ENCODE assay signal across 10 cellular contexts in the genomic region with DNA sequence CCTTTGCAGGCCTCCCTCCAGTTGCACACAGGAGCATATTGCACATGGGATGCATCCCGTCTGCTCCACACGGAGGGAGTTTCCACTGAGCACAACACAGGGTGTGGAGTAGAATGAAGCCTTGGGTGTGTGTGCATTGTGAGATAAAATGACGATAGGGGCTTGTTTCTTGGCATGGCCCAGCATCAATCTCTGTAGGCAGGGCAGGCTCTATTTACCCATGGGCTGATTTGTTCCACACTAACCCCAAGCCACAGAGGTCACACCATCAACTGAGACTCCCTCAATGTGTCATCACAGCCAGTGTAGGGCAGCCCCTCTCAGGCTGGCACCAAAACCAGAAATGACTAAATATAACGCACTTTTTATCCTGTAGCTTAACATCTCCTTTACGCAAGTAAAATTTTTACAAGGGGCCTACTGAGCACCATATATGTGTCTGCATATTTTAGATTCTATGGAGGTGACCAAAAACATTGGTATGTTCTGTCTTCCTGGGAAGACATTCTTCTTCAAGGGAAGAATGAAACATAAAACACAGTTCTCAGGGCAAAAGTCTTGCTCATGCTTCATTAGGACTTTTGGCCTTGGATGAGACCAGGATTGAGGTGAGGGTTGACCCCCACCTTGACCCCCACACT. TPM values are rescaled to one million over a fixed set of nuclear protein-coding genes. Genes with fewer than 3 reads are reported as not detected.
DNase-seq lines count a peak whose midpoint lies in the region; ATAC-seq, FAIRE-seq and TF ChIP-seq lines count a peak whose summit lies in the region.
"Had no signal": no experiment of that assay in that cellular context is flagged by ENCODE, and none has a peak within 500 bp of the region (broad histone marks: within the 10 kb centered on the region; RNA-seq: fewer than 3 reads in every experiment).

No MANE protein-coding gene starts in this region.

- no peak overlapping the region for H3K14ac ChIP-seq in mesenchymal stem cell (ENCODE audit: low read length in 2 of 2)

- H3K4me3 Mint-ChIP-seq in astrocyte (ENCODE audit: unreplicated experiment) = no peak overlapping the region
- H3K4me3 Mint-ChIP-seq in endothelial cell (ENCODE audit: unreplicated experiment) = no peak overlapping the region
- no peak overlapping the region for H3K4me3 Mint-ChIP-seq in glutamatergic neuron (ENCODE audit: unreplicated experiment)
- H3K4me3 Mint-ChIP-seq: type B pancreatic cell had no signal

- no peak overlapping the region for H2BK120ac ChIP-seq in mesenchymal stem cell (ENCODE audit: low read depth, low read length)

- H3K27ac ChIP-seq in astrocyte (ENCODE audit: low read depth, low read length) = peak overlapping the region; percentile 87
- peak overlapping the region; percentile 97 for H3K27ac ChIP-seq in mesenchymal stem cell (ENCODE audit: low read length, poor library complexity, severe bottlenecking)
- no peak overlapping the region for H3K27ac ChIP-seq in tibial nerve

- DNase-seq in AG08396 (ENCODE audit: low spot score) = peak; percentile 57
- peak; percentile 91 for DNase-seq in HS-27A (ENCODE audit: low read depth)
- peak; percentile 96 for DNase-seq in astrocyte (ENCODE audit: low read depth)
- DNase-seq in mesenchymal stem cell = peak; percentile 86
- no peak for DNase-seq in endothelial cell (ENCODE audit: low spot score)
- no peak for DNase-seq in tibial nerve (ENCODE audit: low spot score in 2 of 2)
- no peak for DNase-seq in glutamatergic neuron
- DNase-seq: DMS53 had no signal

- H4K8ac ChIP-seq in mesenchymal stem cell (ENCODE audit: low read length) = peak overlapping the region; percentile 38

- H3K4me2 ChIP-seq in astrocyte (ENCODE audit: low read length) (peak overlapping the region; percentile 73), mesenchymal stem cell (ENCODE audit: low read length, poor library complexity, severe bottlenecking) (peak overlapping the region; percentile 16)

- H2BK5ac ChIP-seq in mesenchymal stem cell (ENCODE audit: low read depth, low read length, poor library complexity, severe bottlenecking) = peak overlapping the region; percentile 97

- peaks cover 22% of the 10 kb centered on the region for H3K4me1 ChIP-seq in astrocyte (ENCODE audit: insufficient read depth, low read length)
- peaks cover 11% of the 10 kb centered on the region for H3K4me1 ChIP-seq in mesenchymal stem cell (ENCODE audit: control insufficient read depth, insufficient read depth, low read depth, low read length)
- no peaks in the 10 kb centered on the region for H3K4me1 ChIP-seq in tibial nerve

- no peaks in the 10 kb centered on the region for H4K20me1 ChIP-seq in astrocyte (ENCODE audit: insufficient read depth, low read length)

- no peaks in the 10 kb centered on the region for H3K79me2 ChIP-seq in astrocyte (ENCODE audit: insufficient read depth, low read length)

- H3K36me3 Mint-ChIP-seq in astrocyte (ENCODE audit: low read depth, unreplicated experiment) (no peaks in the 10 kb centered on the region), endothelial cell (ENCODE audit: low read depth, unreplicated experiment) (no peaks in the 10 kb centered on the region), glutamatergic neuron (ENCODE audit: unreplicated experiment) (no peaks in the 10 kb centered on the region)
- H3K36me3 Mint-ChIP-seq: type B pancreatic cell had no signal

- no peak overlapping the region for H3K23ac ChIP-seq in mesenchymal stem cell (ENCODE audit: low read length in 2 of 2)

- WGBS in mesenchymal stem cell = 9% methylated on average over 4 of the region's 5 CpGs
- 60 to 77% methylated on average over 5 of the region's 5 CpGs for WGBS in tibial nerve, 2 donors

- H3K4ac ChIP-seq in mesenchymal stem cell (ENCODE audit: low read depth in 1 of 2, low read length in 2 of 2) = no peak overlapping the region

- no peak for ATAC-seq in GM18861 (IDR thresholded peaks at IDR 0.05; ENCODE audit: unreplicated experiment)

- H3K36me3 ChIP-seq in astrocyte (ENCODE audit: insufficient read depth, low read length) (no peaks in the 10 kb centered on the region), mesenchymal stem cell (ENCODE audit: control insufficient read depth in 1 of 2, insufficient read depth in 2 of 2, low read depth in 1 of 2, low read length in 2 of 2) (no peaks in the 10 kb centered on the region), tibial nerve (no peaks in the 10 kb centered on the region)

- TF ChIP-seq CTCF in astrocyte (IDR thresholded peaks at IDR 0.05; ENCODE audit: insufficient read depth, low read depth, low read length) (no peak), endothelial cell (IDR thresholded peaks at IDR 0.05; ENCODE audit: unreplicated experiment) (no peak), tibial nerve (IDR thresholded peaks at IDR 0.05) (no peak), glutamatergic neuron (IDR thresholded peaks at IDR 0.05; ENCODE audit: partially characterized antibody, unreplicated experiment) (no peak)

- H2AK5ac ChIP-seq in mesenchymal stem cell (ENCODE audit: low read length, severe bottlenecking) = no peak overlapping the region

- no peak for TF ChIP-seq POLR2A in tibial nerve (IDR thresholded peaks at IDR 0.05)

- FAIRE-seq in astrocyte (lab: Jason Lieb, UNC) = peak; percentile 97

- H3K4me1 Mint-ChIP-seq in astrocyte (ENCODE audit: low read depth, unreplicated experiment) (peaks cover 52% of the 10 kb centered on the region), endothelial cell (ENCODE audit: unreplicated experiment) (no peaks in the 10 kb centered on the region), glutamatergic neuron (ENCODE audit: low read depth, unreplicated experiment) (peaks cover 9% of the 10 kb centered on the region)

- H3K9ac ChIP-seq in astrocyte (ENCODE audit: low read length) = peak overlapping the region; percentile 72
- no peak overlapping the region for H3K9ac ChIP-seq in mesenchymal stem cell (ENCODE audit: low read length)

- H4K91ac ChIP-seq in mesenchymal stem cell (ENCODE audit: low read length) = peak overlapping the region; percentile 71

- peak overlapping the region in 1 of 2 experiments; percentile 29 for H2BK12ac ChIP-seq in mesenchymal stem cell (ENCODE audit: low read length in 2 of 2)

- peak overlapping the region in 1 of 2 experiments; percentile 71 for H3K18ac ChIP-seq in mesenchymal stem cell (ENCODE audit: low read depth in 1 of 2, low read length in 2 of 2)

- H3K27me3 ChIP-seq in astrocyte (ENCODE audit: insufficient read depth, low read length) (no peaks in the 10 kb centered on the region), mesenchymal stem cell (ENCODE audit: control insufficient read depth in 1 of 2, insufficient read depth in 1 of 2, low read length in 2 of 2) (peaks cover 0 to 8% of the 10 kb centered on the region in 2 experiments), tibial nerve (no peaks in the 10 kb centered on the region)

- H3K9me3 ChIP-seq in astrocyte (ENCODE audit: insufficient read depth, low read depth, low read length) (no peaks in the 10 kb centered on the region), mesenchymal stem cell (ENCODE audit: control insufficient read depth, low read length) (no peaks in the 10 kb centered on the region), tibial nerve (no peaks in the 10 kb centered on the region)

- H3K9me3 Mint-ChIP-seq in astrocyte (ENCODE audit: unreplicated experiment) (no peaks in the 10 kb centered on the region), endothelial cell (ENCODE audit: unreplicated experiment) (no peaks in the 10 kb centered on the region), glutamatergic neuron (ENCODE audit: unreplicated experiment) (no peaks in the 10 kb centered on the region)
- H3K9me3 Mint-ChIP-seq: type B pancreatic cell had no signal

- H2BK15ac ChIP-seq in mesenchymal stem cell (ENCODE audit: low read depth, poor library complexity, severe bottlenecking) = no peak overlapping the region

- peak overlapping the region; percentile 99 for H3K27ac Mint-ChIP-seq in astrocyte (ENCODE audit: unreplicated experiment)
- H3K27ac Mint-ChIP-seq in endothelial cell (ENCODE audit: unreplicated experiment) = no peak overlapping the region
- no peak overlapping the region for H3K27ac Mint-ChIP-seq in glutamatergic neuron (ENCODE audit: unreplicated experiment)
- H3K27ac Mint-ChIP-seq: type B pancreatic cell had no signal

- no peak for TF ChIP-seq EP300 in tibial nerve (IDR thresholded peaks at IDR 0.05)

- H2AFZ ChIP-seq in astrocyte (ENCODE audit: low read depth, low read length) (no peak overlapping the region), mesenchymal stem cell (ENCODE audit: low read depth, low read length) (no peak overlapping the region)

- H3K27me3 Mint-ChIP-seq in astrocyte (ENCODE audit: low read depth, unreplicated experiment) (no peaks in the 10 kb centered on the region), endothelial cell (ENCODE audit: unreplicated experiment) (peaks cover 2% of the 10 kb centered on the region), glutamatergic neuron (ENCODE audit: unreplicated experiment) (no peaks in the 10 kb centered on the region)

- no peak overlapping the region for H3K4me3 ChIP-seq in astrocyte (ENCODE audit: insufficient read depth, low read depth, low read length)
- no peak overlapping the region for H3K4me3 ChIP-seq in mesenchymal stem cell (ENCODE audit: insufficient read depth in 1 of 2, low read depth in 1 of 2, low read length in 2 of 2)
- H3K4me3 ChIP-seq in tibial nerve = no peak overlapping the region

- no peaks in the 10 kb centered on the region for H3K79me1 ChIP-seq in mesenchymal stem cell (replicated peaks; ENCODE audit: low read length, poor library complexity, severe bottlenecking)

RNA-seq across cellular contexts. Expression of a gene that starts 2.7 kb away (rescaled TPM):
- total RNA-seq in astrocyte (not detected in 2 replicates), endothelial cell (ENCODE audit: unreplicated experiment) (not detected), tibial nerve (not detected), glutamatergic neuron (ENCODE audit: unreplicated experiment) (not detected)
- not detected for polyA plus RNA-seq in mesenchymal stem cell (2013, experiment 1 of 2)
- not detected for polyA plus RNA-seq in mesenchymal stem cell (2013, experiment 2 of 2)

RNA-seq across cellular contexts. Expression of a gene that starts 19.0 kb away (rescaled TPM):
- total RNA-seq in astrocyte = not detected in 2 replicates
- polyA plus RNA-seq in mesenchymal stem cell (2013, experiment 1 of 2) = not detected
- not detected for polyA plus RNA-seq in mesenchymal stem cell (2013, experiment 2 of 2)
- 0.36 TPM for total RNA-seq in endothelial cell (ENCODE audit: unreplicated experiment)
- not detected for total RNA-seq in tibial nerve
- total RNA-seq in glutamatergic neuron (ENCODE audit: unreplicated experiment) = not detected

RNA-seq across cellular contexts. Expression of a gene that starts 41.3 kb away (rescaled TPM):
- total RNA-seq in astrocyte (67.8 and 71.7 TPM in 2 replicates), endothelial cell (ENCODE audit: unreplicated experiment) (7.5 TPM), tibial nerve (10 to 100 TPM; 53.7 to 69.0 (median 59.3) TPM), glutamatergic neuron (ENCODE audit: unreplicated experiment) (26.7 TPM)
- 385 TPM for polyA plus RNA-seq in mesenchymal stem cell (2013, experiment 1 of 2)
- polyA plus RNA-seq in mesenchymal stem cell (2013, experiment 2 of 2) = 385 TPM

Comparison
In these comparisons a context has a peak if more than half of its experiments do, and no peak if none do; other contexts are left out.
1. DNase-seq: peak in AG08396 (single experiment), HS-27A (single experiment), astrocyte (single experiment) and mesenchymal stem cell (single experiment); none in endothelial cell (single experiment), tibial nerve (0 of 2) and glutamatergic neuron (single experiment).
2. H3K27ac ChIP-seq: peak in astrocyte (single experiment) and mesenchymal stem cell (single experiment); none in tibial nerve (0 of 4).